26 cellular contexts compared by ENCODE assay signal in the genomic region with DNA sequence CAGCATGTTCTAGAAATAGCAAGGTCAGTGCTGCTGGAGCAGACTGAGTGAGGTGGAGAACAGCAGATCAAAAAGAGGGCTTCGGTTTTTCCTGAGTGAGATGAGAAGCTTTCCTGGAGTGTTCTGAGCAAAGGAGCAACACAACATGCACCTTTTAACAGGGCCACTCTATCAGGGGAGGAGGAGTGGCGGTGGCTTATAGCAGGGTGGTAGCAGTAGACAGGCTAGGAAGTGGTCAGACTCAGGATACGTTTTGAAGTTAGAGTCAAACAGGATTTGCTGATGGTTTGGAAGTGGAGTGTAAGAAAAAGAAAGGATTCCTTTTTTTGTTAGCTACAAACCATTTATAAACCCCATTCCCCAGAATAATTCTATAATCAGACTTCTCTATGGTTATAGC. TPM values are rescaled to one million over a fixed set of nuclear protein-coding genes. Genes with fewer than 3 reads are reported as not detected.
"Had no signal": no experiment of that assay in that cellular context is flagged by ENCODE, and none has a peak within 500 bp of the region (broad histone marks: within the 10 kb centered on the region; RNA-seq: fewer than 3 reads in every experiment).

No MANE protein-coding gene starts in this region.

- H3K27me3 Mint-ChIP-seq: activated naive CD8-positive, alpha-beta T cell treated with anti-CD3 and anti-CD28 coated beads for 36 hours; effector memory CD8-positive, alpha-beta T cell; naive thymus-derived CD4-positive, alpha-beta T cell; progenitor cell of endocrine pancreas; stimulated activated naive CD8-positive, alpha-beta T cell treated with anti-CD3 and anti-CD28 coated beads, Interleukin-15, amount 100 ng/mL, for 72 hours; type B pancreatic cell had no signal

- H3K27ac Mint-ChIP-seq: activated naive CD8-positive, alpha-beta T cell treated with anti-CD3 and anti-CD28 coated beads for 36 hours; effector memory CD8-positive, alpha-beta T cell; progenitor cell of endocrine pancreas; type B pancreatic cell had no signal

- DNase-seq: activated CD4-positive, alpha-beta T cell treated with anti-CD3 and anti-CD28 coated beads for 4 hours; activated CD4-positive, CD25-positive, alpha-beta regulatory T cell; activated CD8-positive, alpha-beta memory T cell treated with anti-CD3 and anti-CD28 coated beads for 24 hours; activated CD8-positive, alpha-beta memory T cell treated with anti-CD3 and anti-CD28 coated beads, Interleukin-2, amount 50 U/mL, for 4 hours; activated naive CD4-positive, alpha-beta T cell; activated naive CD8-positive, alpha-beta T cell treated with anti-CD3 and anti-CD28 coated beads for 36 hours; activated T-cell treated with anti-CD3 and anti-CD28 coated beads, Interleukin-2, amount 50 U/mL, for 4 hours; amniotic stem cell; brain microvascular endothelial cell; effector memory CD8-positive, alpha-beta T cell; head of caudate nucleus; hippocampal formation; left cardiac atrium; mammary epithelial cell; midbrain; naive thymus-derived CD4-positive, alpha-beta T cell; ovary; right lobe of liver; stimulated activated CD4-positive, alpha-beta T cell treated with anti-CD3 and anti-CD28 coated beads, Interleukin-12 subunit alpha, Interleukin-12 subunit beta, amount 100 ng/mL, for 4 hours; stimulated activated CD4-positive, alpha-beta T cell treated with anti-CD3 and anti-CD28 coated beads, Interleukin-4, amount 100 ng/mL, for 1 hour; stimulated activated naive CD8-positive, alpha-beta T cell treated with anti-CD3 and anti-CD28 coated beads, Interleukin-15, amount 100 ng/mL, for 72 hours; substantia nigra had no signal

- H3K4me3 Mint-ChIP-seq: activated naive CD8-positive, alpha-beta T cell treated with anti-CD3 and anti-CD28 coated beads for 36 hours; activated T-cell treated with anti-CD3 and anti-CD28 coated beads, Interleukin-2, amount 50 U/mL, for 4 hours; effector memory CD8-positive, alpha-beta T cell; stimulated activated naive CD8-positive, alpha-beta T cell treated with anti-CD3 and anti-CD28 coated beads, Interleukin-15, amount 100 ng/mL, for 72 hours; type B pancreatic cell had no signal

- H3K9me3 Mint-ChIP-seq: activated naive CD8-positive, alpha-beta T cell treated with anti-CD3 and anti-CD28 coated beads for 36 hours; activated T-cell treated with anti-CD3 and anti-CD28 coated beads, Interleukin-2, amount 50 U/mL, for 4 hours; effector memory CD8-positive, alpha-beta T cell; naive thymus-derived CD4-positive, alpha-beta T cell; stimulated activated naive CD8-positive, alpha-beta T cell treated with anti-CD3 and anti-CD28 coated beads, Interleukin-15, amount 100 ng/mL, for 72 hours; type B pancreatic cell had no signal

- H3K9me3 ChIP-seq: ovary, right lobe of liver, vagina had no signal

- H3K4me1 Mint-ChIP-seq: activated naive CD8-positive, alpha-beta T cell treated with anti-CD3 and anti-CD28 coated beads for 36 hours; stimulated activated naive CD8-positive, alpha-beta T cell treated with anti-CD3 and anti-CD28 coated beads, Interleukin-15, amount 100 ng/mL, for 72 hours had no signal

- ATAC-seq: activated T-cell treated with anti-CD3 and anti-CD28 coated beads, Interleukin-2, amount 50 U/mL, for 4 hours; effector memory CD8-positive, alpha-beta T cell; esophagus mucosa; left cardiac atrium; naive thymus-derived CD4-positive, alpha-beta T cell; right lobe of liver; stimulated activated naive CD8-positive, alpha-beta T cell treated with anti-CD3 and anti-CD28 coated beads, Interleukin-15, amount 100 ng/mL, for 72 hours had no signal

RNA-seq across cellular contexts. Expression of a gene that starts 35.5 kb away (rescaled TPM):
- total RNA-seq: activated T-cell treated with anti-CD3 and anti-CD28 coated beads, Interleukin-2, amount 50 U/mL, for 4 hours; progenitor cell of endocrine pancreas had no signal
